In genomic region chr9:61856283-61856682, GRCh38 we compare ENCODE assay signal across 8 cellular contexts.
A peak's percentile ranks its signal among the peaks of the same experiment; 100 is the strongest.
DNase-seq lines count a peak whose midpoint lies in the region; ATAC-seq lines count a peak whose summit lies in the region.
"Not testable (repeated sequence)": the region's sequence is repeated elsewhere in the genome, so short reads cannot be mapped to it uniquely, and the experiment has no call there.

No MANE protein-coding gene starts in this region.

- H3K27me3 Mint-ChIP-seq in activated T-cell treated with anti-CD3 and anti-CD28 coated beads, Interleukin-2, amount 50 U/mL, for 4 hours (ENCODE audit: low read depth) = not testable (repeated sequence)

- not testable (repeated sequence) for DNase-seq in activated T-cell treated with anti-CD3 and anti-CD28 coated beads, Interleukin-2, amount 50 U/mL, for 4 hours; left cardiac atrium; sciatic nerve (ENCODE audit: low spot score)

- H3K4me1 Mint-ChIP-seq in activated T-cell treated with anti-CD3 and anti-CD28 coated beads, Interleukin-2, amount 50 U/mL, for 4 hours (ENCODE audit: low read depth) = not testable (repeated sequence)

- H3K36me3 Mint-ChIP-seq in activated T-cell treated with anti-CD3 and anti-CD28 coated beads, Interleukin-2, amount 50 U/mL, for 4 hours (ENCODE audit: insufficient read depth) = not testable (repeated sequence)

- intact Hi-C loops in left cardiac atrium (cut with DNase I); sciatic nerve (cut with DNase I): not testable (repeated sequence)

- not testable (repeated sequence) for H3K9me3 Mint-ChIP-seq in activated T-cell treated with anti-CD3 and anti-CD28 coated beads, Interleukin-2, amount 50 U/mL, for 4 hours

- ATAC-seq in GM18517 (IDR thresholded peaks at IDR 0.05; ENCODE audit: unreplicated experiment) = peak; percentile 62
- peak; percentile 80 for ATAC-seq in GM19455 (IDR thresholded peaks at IDR 0.05; ENCODE audit: unreplicated experiment)
- ATAC-seq in GM21825 (IDR thresholded peaks at IDR 0.05; ENCODE audit: unreplicated experiment) = peak; percentile 66
- peak; percentile 64 for ATAC-seq in HG02981 (IDR thresholded peaks at IDR 0.05; ENCODE audit: unreplicated experiment)
- peak; percentile 51 for ATAC-seq in HG03457 (IDR thresholded peaks at IDR 0.05; ENCODE audit: unreplicated experiment)
- peak; percentile 58 to 61 for ATAC-seq in activated T-cell treated with anti-CD3 and anti-CD28 coated beads, Interleukin-2, amount 50 U/mL, for 4 hours
- ATAC-seq in left cardiac atrium = peak; percentile 82 to 92
- ATAC-seq in sciatic nerve = peak; percentile 89

- not testable (repeated sequence) for H3K4me3 Mint-ChIP-seq in activated T-cell treated with anti-CD3 and anti-CD28 coated beads, Interleukin-2, amount 50 U/mL, for 4 hours
